In the genomic region with DNA sequence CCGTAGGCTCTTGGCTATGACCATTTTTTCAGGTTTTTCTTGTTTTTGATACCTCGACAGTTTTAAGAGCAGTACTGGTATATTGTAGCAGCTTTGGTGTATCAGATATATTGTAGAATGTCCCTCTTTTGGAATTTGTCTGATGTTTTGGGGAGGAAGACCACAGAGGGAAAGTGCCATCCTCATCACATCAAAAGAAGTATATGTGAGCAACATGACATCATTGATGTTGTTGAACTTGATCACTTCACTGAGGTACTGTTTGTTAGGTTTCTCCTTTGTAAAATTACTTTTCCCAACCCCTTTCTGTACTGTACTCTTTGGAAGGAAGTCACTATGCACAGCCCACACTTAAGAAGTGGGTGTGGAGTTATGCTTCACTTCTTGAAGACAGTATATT, we compare ENCODE assay signal across 30 cellular contexts.
"Had no signal": no experiment of that assay in that cellular context is flagged by ENCODE, and none has a peak within 500 bp of the region (broad histone marks: within the 10 kb centered on the region; RNA-seq: fewer than 3 reads in every experiment).

No MANE protein-coding gene starts in this region.

- DNase-seq: activated CD4-positive, alpha-beta memory T cell treated with anti-CD3 and anti-CD28 coated beads for 36 hours; activated CD4-positive, alpha-beta T cell treated with anti-CD3 and anti-CD28 coated beads for 48 hours; activated CD8-positive, alpha-beta memory T cell treated with anti-CD3 and anti-CD28 coated beads, Interleukin-2, amount 50 U/mL, for 4 hours; activated naive CD8-positive, alpha-beta T cell treated with anti-CD3 and anti-CD28 coated beads for 36 hours; activated T-cell treated with anti-CD3 and anti-CD28 coated beads, Interleukin-2, amount 50 U/mL, for 1 hour; cerebellar nuclear complex; colonic mucosa; dorsolateral prefrontal cortex; effector memory CD4-positive, alpha-beta T cell; erythroblast; gastrocnemius medialis; glutamatergic neuron; left ventricle myocardium inferior; mucosa of descending colon; nucleus accumbens; psoas muscle; stimulated activated CD4-positive, alpha-beta T cell treated with anti-CD3 and anti-CD28 coated beads, Interleukin-15, amount 100 ng/mL, for 24 hours; stimulated activated CD4-positive, alpha-beta T cell treated with anti-CD3 and anti-CD28 coated beads, Interleukin-2, amount 100 ng/mL, for 24 hours; stimulated activated naive CD8-positive, alpha-beta T cell treated with anti-CD3 and anti-CD28 coated beads, Interleukin-15, Interleukin-2, amounts not matched to agents 100 U/mL and 50 U/mL, for 24 hours; T-helper 1 cell; testis; trophoblast cell had no signal

- H3K4me1 ChIP-seq: colonic mucosa, gastrocnemius medialis, psoas muscle, right atrium auricular region, testis had no signal

- H3K4me1 Mint-ChIP-seq: brain had no signal

- H3K4me3 Mint-ChIP-seq: activated CD4-positive, alpha-beta memory T cell treated with anti-CD3 and anti-CD28 coated beads for 36 hours; activated naive CD8-positive, alpha-beta T cell treated with anti-CD3 and anti-CD28 coated beads for 36 hours; brain had no signal

- H3K27ac ChIP-seq: ascending aorta, cardiac muscle cell, colonic mucosa, dorsolateral prefrontal cortex, gastrocnemius medialis, left ventricle myocardium inferior, parathyroid adenoma, psoas muscle, right atrium auricular region, testis had no signal

- H3K36me3 ChIP-seq: ascending aorta, cardiac muscle cell, colonic mucosa, gastrocnemius medialis, left ventricle myocardium inferior, right atrium auricular region had no signal

- H3K27ac Mint-ChIP-seq: activated CD4-positive, alpha-beta memory T cell treated with anti-CD3 and anti-CD28 coated beads for 36 hours; activated naive CD8-positive, alpha-beta T cell treated with anti-CD3 and anti-CD28 coated beads for 36 hours; activated T-helper 2 cell treated with anti-CD3 and anti-CD28 coated beads, Interferon-gamma antibody, Interleukin-2, Interleukin-4, amounts not matched to agents 10 μg/mL and 5 μg/mL and 100 μg/mL, durations not matched to agents 14 hours and 24 hours and 36 hours; brain had no signal

- ATAC-seq: activated CD4-positive, CD25-positive, alpha-beta regulatory T cell treated with anti-CD3 and anti-CD28 coated beads, Interleukin-2, amount 50 U/mL, for 24 hours; gastrocnemius medialis; mucosa of descending colon; psoas muscle; stimulated activated naive CD8-positive, alpha-beta T cell treated with anti-CD3 and anti-CD28 coated beads, Interleukin-15, Interleukin-2, amounts not matched to agents 100 U/mL and 50 U/mL, for 24 hours had no signal

- H3K27me3 Mint-ChIP-seq: activated CD4-positive, alpha-beta memory T cell treated with anti-CD3 and anti-CD28 coated beads for 36 hours; activated naive CD8-positive, alpha-beta T cell treated with anti-CD3 and anti-CD28 coated beads for 36 hours; brain had no signal

- H3K9me3 Mint-ChIP-seq: activated CD4-positive, alpha-beta memory T cell treated with anti-CD3 and anti-CD28 coated beads for 36 hours; activated naive CD8-positive, alpha-beta T cell treated with anti-CD3 and anti-CD28 coated beads for 36 hours; activated T-helper 2 cell treated with anti-CD3 and anti-CD28 coated beads, Interferon-gamma antibody, Interleukin-2, Interleukin-4, amounts not matched to agents 10 μg/mL and 5 μg/mL and 100 μg/mL, durations not matched to agents 14 hours and 24 hours and 36 hours; brain had no signal

- H3K4me3 ChIP-seq: ascending aorta, cardiac muscle cell, colonic mucosa, dorsolateral prefrontal cortex, gastrocnemius medialis, left ventricle myocardium inferior, lung, mucosa of descending colon, psoas muscle, right atrium auricular region, testis had no signal

- H3K9me3 ChIP-seq: ascending aorta, colonic mucosa, gastrocnemius medialis, left ventricle myocardium inferior, mucosa of descending colon, psoas muscle, right atrium auricular region, testis had no signal

- H3K27me3 ChIP-seq: ascending aorta, cardiac muscle cell, colonic mucosa, dorsolateral prefrontal cortex, gastrocnemius medialis, right atrium auricular region, testis had no signal
